Comparison of ENCODE assay signal across 8 cellular contexts in the genomic region with DNA sequence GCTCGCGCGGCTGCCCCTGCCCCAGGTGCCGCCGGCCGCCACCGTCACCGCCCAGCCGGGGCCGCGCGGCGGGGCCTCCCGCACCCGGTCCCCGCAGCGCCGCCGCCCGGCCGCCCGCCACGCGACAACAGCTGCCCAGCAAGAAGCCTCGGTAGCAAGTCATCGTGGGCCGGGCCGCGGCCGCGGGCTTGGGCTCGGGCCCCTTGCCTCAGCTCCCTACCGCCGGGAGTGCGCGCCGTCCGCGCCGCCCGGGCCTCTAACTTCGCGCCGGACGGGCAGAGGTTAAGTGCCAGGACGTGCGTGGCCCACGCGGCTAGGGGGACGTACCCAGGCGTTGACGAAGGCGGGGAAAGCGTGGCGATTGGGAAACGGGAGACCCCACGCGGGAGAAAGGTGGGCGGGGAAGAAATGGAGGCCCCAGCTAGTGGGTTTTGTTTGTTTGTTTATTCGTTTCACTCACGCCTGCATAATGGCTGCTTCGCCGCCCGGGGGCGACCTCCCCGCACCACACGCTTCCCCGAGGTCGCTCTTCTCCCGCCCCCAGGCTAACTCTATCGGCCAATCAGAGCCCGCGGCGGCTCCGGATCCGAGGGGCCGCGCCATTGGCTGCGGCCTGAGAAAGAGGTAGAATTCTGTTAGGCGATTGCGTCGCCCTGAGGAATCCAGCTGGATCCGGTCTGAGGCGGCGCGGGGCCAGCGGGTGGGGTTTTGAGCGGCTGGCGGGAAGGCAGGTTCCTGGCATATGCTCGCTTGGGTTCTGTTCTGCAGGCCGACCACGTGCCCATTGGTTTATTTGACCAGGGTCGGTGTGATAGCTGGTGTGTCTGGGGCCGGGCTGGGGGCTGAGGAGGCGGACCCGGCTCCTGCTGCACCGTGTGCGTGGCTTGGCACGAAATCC. TPM values are rescaled to one million over a fixed set of nuclear protein-coding genes. Genes with fewer than 3 reads are reported as not detected.
A peak's percentile ranks its signal among the peaks of the same experiment; 100 is the strongest.
DNase-seq lines count a peak whose midpoint lies in the region; ATAC-seq and TF ChIP-seq lines count a peak whose summit lies in the region.

A gene with protein sequence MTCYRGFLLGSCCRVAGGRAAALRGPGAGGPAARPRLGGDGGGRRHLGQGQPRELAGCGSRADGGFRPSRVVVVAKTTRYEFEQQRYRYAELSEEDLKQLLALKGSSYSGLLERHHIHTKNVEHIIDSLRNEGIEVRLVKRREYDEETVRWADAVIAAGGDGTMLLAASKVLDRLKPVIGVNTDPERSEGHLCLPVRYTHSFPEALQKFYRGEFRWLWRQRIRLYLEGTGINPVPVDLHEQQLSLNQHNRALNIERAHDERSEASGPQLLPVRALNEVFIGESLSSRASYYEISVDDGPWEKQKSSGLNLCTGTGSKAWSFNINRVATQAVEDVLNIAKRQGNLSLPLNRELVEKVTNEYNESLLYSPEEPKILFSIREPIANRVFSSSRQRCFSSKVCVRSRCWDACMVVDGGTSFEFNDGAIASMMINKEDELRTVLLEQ (minus strand): TSS at position 290 of the 898 bp plus-strand sequence. CDS start 127 bp downstream, at position 163.

- H3K4me1 ChIP-seq in ovary (ENCODE audit: insufficient read depth) (peaks cover 10% of the 10 kb centered on the region), thyroid gland (peaks cover 29 to 39% of the 10 kb centered on the region in 2 donors)

- WGBS in ovary, 3 donors, result 0 to 1% (median 0%) methylated on average over 86 to 99 of the region's 99 CpGs
- 1% methylated on average over 32 to 84 of the region's 99 CpGs for WGBS in thyroid gland, 2 donors

- H3K9me3 ChIP-seq in ovary (no peaks in the 10 kb centered on the region), thyroid gland (no peaks in the 10 kb centered on the region)

- intact Hi-C loops in Right ventricle myocardium inferior (cut with DNase I) (loop anchor here (5.0 to 10.0 kb wide), 2 partner anchors 63 to 90 kb away; a partner anchor contains a TSS), ovary (cut with DNase I) (loop anchor here in 3 of 4 donors (10.0 kb wide), 2 partner anchors 63 to 153 kb away; a partner anchor contains a TSS), thyroid gland (cut with DNase I) (loop anchor here (10.0 kb wide), 1 partner anchor 63 kb away; a partner anchor contains a TSS)

- peak; percentile 94 to 99 (median 98) for DNase-seq in NCI-H1417 (lab: John Stamatoyannopoulos, UW)
- peak; percentile 99 for DNase-seq in SW 1271 (lab: John Stamatoyannopoulos, UW)
- peak; percentile 86 for DNase-seq in activated naive CD8-positive, alpha-beta T cell treated with anti-CD3 and anti-CD28 coated beads, Interleukin-2, amount 50 U/mL, for 16 hours (ENCODE audit: low read depth, low spot score)
- DNase-seq in Right ventricle myocardium inferior (ENCODE audit: missing footprints), result peak; percentile 97
- DNase-seq in ovary, result peak; percentile 96 to 97 (median 97)
- DNase-seq in thyroid gland, result peak; percentile 96 to 97

- no peak for TF ChIP-seq EP300 in ovary (IDR thresholded peaks at IDR 0.05)

- H3K27me3 ChIP-seq in ovary (no peaks in the 10 kb centered on the region), thyroid gland (no peaks in the 10 kb centered on the region)

- H3K4me3 ChIP-seq in ovary, result peak within 1 kb of the TSS; percentile 59
- peak within 1 kb of the TSS; percentile 80 to 92 (median 87) for H3K4me3 ChIP-seq in thyroid gland (replicated peaks in 1 of 3)

- TF ChIP-seq POLR2A in ovary (IDR thresholded peaks at IDR 0.05) (peak; percentile 90), thyroid gland (IDR thresholded peaks at IDR 0.05) (peak; percentile 76 to 98)

- H3K27ac ChIP-seq in ovary (peak within 1 kb of the TSS; percentile 88 to 99), thyroid gland (peak within 1 kb of the TSS; percentile 95 to 99 (median 98))

- ATAC-seq in HG02763 (IDR thresholded peaks at IDR 0.05; ENCODE audit: unreplicated experiment), result peak; percentile 92
- ATAC-seq in Right ventricle myocardium inferior, result peak; percentile 95

- no peaks in the 10 kb centered on the region for H3K36me3 ChIP-seq in ovary
- no peaks in the 10 kb centered on the region for H3K36me3 ChIP-seq in thyroid gland

- TF ChIP-seq CTCF in GM12874 (IDR thresholded peaks at IDR 0.05; ENCODE audit: insufficient read depth, low read depth, low read length), result peak; percentile 73
- TF ChIP-seq CTCF in ovary (IDR thresholded peaks at IDR 0.05), result peak; percentile 66 to 91 (median 80)
- peak; percentile 32 to 95 (median 68) for TF ChIP-seq CTCF in thyroid gland (IDR thresholded peaks at IDR 0.05)

RNA-seq across cellular contexts. Expression of the gene that starts here (rescaled TPM):
- total RNA-seq in Right ventricle myocardium inferior (39.4 TPM), ovary (10 to 100 TPM; 16.7 to 46.7 (median 32.0) TPM), thyroid gland (10 to 100 TPM; 28.8 to 47.2 (median 44.4) TPM)
- 10 to 100 TPM; 13.5 to 26.4 TPM for polyA plus RNA-seq in ovary

Comparison
In these comparisons a context has a peak if more than half of its experiments do, and no peak if none do; other contexts are left out.
1. Peak in every context shown above with its lines: DNase-seq, ATAC-seq, H3K4me3 ChIP-seq and H3K27ac ChIP-seq.